Comparison of ENCODE assay signal across 1 cellular context in the genomic region with DNA sequence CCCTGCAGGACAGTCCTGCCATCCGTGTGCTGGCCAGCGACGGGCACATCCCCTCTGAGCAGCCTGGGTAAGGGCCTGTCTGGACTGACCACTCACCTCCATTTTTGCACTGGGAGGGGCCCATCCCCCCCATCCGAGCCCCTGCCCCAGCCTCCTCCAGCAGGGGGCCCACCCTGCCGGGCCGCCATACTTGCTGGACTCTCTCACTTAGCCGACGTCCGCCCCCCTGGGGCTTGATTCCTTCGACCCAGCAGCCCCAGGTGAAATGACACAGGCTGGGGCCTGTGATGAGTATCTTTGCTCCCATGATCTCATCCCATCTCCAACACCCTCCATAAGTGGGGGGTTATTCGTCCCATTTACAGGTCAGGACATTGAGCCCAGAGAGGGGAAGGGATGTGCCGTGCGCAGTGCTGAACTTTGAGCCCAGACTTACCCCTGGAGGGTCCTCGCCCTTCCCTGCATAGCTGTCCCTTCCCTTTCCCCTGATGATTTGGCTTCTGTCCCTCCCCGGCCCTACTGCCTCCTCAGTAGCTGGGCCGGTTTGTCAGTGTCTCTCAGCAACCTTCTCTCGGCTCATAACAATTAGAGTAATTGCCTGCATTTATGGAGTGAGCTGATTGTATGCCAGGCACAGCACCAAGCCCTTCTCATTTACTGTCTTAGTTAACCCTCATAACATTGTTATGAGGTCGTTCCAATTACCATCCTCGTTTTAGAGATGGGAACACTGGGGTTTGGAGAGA.
TF ChIP-seq lines count a peak whose summit lies in the region.

No MANE protein-coding gene starts in this region.

TF ChIP-seq in IMR-90, 13 proteins besides CTCF, POLR2A, EP300 and RAD21:
- TF ChIP-seq MXI1 (IDR thresholded peaks at IDR 0.05; ENCODE audit: borderline replicate concordance, low read depth, low read length) (no peak), SMC3 (IDR thresholded peaks at IDR 0.05; ENCODE audit: low read depth, low read length) (no peak), CEBPB (IDR thresholded peaks at IDR 0.05; ENCODE audit: low read depth, low read length) (no peak), FOS (IDR thresholded peaks at IDR 0.05; ENCODE audit: low read depth, low read length) (no peak), NFE2L2 (IDR thresholded peaks at IDR 0.05; ENCODE audit: low read depth, low read length) (no peak), ELK1 (IDR thresholded peaks at IDR 0.05; ENCODE audit: borderline replicate concordance, low read depth, low read length) (no peak), BHLHE40 (IDR thresholded peaks at IDR 0.05; ENCODE audit: low read depth, low read length) (no peak), CHD1 (IDR thresholded peaks at IDR 0.05; ENCODE audit: low read depth, low read length) (no peak), RFX5 (IDR thresholded peaks at IDR 0.05; ENCODE audit: low read depth, low read length) (no peak)
